Comparison of ENCODE assay signal across 21 cellular contexts in the genomic region with DNA sequence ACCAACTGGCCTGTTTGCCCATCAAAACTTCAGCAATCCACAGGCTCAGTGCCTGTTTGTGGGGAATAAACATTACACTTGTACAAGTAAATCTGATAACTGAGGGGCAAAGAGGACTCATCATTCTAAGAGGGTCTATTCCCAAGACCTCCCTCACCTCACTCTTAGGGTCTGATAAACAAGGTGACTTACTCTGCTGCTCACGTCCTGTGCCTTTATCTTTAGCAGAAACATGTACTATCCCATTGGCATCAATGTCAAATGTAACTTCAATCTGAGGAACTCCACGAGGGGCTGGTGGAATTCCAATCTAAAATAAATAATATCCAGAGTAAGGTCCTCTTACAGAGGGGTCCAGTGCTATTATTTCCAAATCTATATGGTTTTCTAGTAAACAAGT.
"Had no signal": no experiment of that assay in that cellular context is flagged by ENCODE, and none has a peak within 500 bp of the region (broad histone marks: within the 10 kb centered on the region; RNA-seq: fewer than 3 reads in every experiment).

No MANE protein-coding gene starts in this region.

- DNase-seq: dermis blood vessel endothelial cell; esophagus squamous epithelium; foreskin fibroblast; glutamatergic neuron; immature natural killer cell; left lung; lower lobe of right lung; mesenchymal stem cell; midbrain; sigmoid colon; stimulated activated CD4-positive, alpha-beta T cell treated with anti-CD3 and anti-CD28 coated beads, Interleukin-12 subunit alpha, Interleukin-12 subunit beta, amount 100 ng/mL, for 4 hours; stimulated activated naive CD4-positive, alpha-beta T cell; stomach; substantia nigra; transverse colon had no signal

- H3K4me3 ChIP-seq: esophagus squamous epithelium, gastroesophageal sphincter, left lung, lower lobe of right lung, sigmoid colon, skin epidermis, stomach, thoracic aorta, transverse colon had no signal

- H3K4me1 ChIP-seq: gastroesophageal sphincter, left lung, lower lobe of right lung, sigmoid colon, stomach, transverse colon had no signal

- H3K4me3 Mint-ChIP-seq: immature natural killer cell had no signal

- H3K9me3 ChIP-seq: esophagus squamous epithelium, gastroesophageal sphincter, left lung, lower lobe of right lung, neutrophil, sigmoid colon, stomach, thoracic aorta, transverse colon had no signal

- H3K27me3 ChIP-seq: esophagus squamous epithelium, gastroesophageal sphincter, left lung, neutrophil, sigmoid colon, stomach, transverse colon had no signal

- H3K27ac ChIP-seq: left lung, lower lobe of right lung, neutrophil, sigmoid colon, skin epidermis, stomach, thoracic aorta, transverse colon had no signal

- H3K9me3 Mint-ChIP-seq: immature natural killer cell had no signal

- ATAC-seq: gastroesophageal sphincter, left lung, lower lobe of right lung had no signal

- FAIRE-seq: colon, keratinocyte had no signal
